In genomic region chr12:116697305-116698130, GRCh38 we compare ENCODE assay signal across 9 cellular contexts. TPM values are rescaled to one million over a fixed set of nuclear protein-coding genes. Genes with fewer than 3 reads are reported as not detected.
DNase-seq lines count a peak whose midpoint lies in the region; ATAC-seq, FAIRE-seq and TF ChIP-seq lines count a peak whose summit lies in the region.
"Had no signal": no experiment of that assay in that cellular context is flagged by ENCODE, and none has a peak within 500 bp of the region (broad histone marks: within the 10 kb centered on the region; RNA-seq: fewer than 3 reads in every experiment).

No MANE protein-coding gene starts in this region.

- H4K5ac ChIP-seq in H1 (ENCODE audit: insufficient read length, low read depth, low read length): no peak overlapping the region

- H3K18ac ChIP-seq in H1 (ENCODE audit: extremely low read depth, low read length): no peak overlapping the region

- TF ChIP-seq RAD21 in H1 (IDR thresholded peaks at IDR 0.05 in 1 of 2, conservative IDR thresholded peaks at IDR 0.05 in 1 of 2; ENCODE audit: low read depth in 2 of 2, low read length in 2 of 2): peak; percentile 80 to 89

- no peak overlapping the region for H4K8ac ChIP-seq in H1 (ENCODE audit: extremely low read depth, insufficient read depth, low read length)

- no peaks in the 10 kb centered on the region for H4K20me1 ChIP-seq in H1 (replicated peaks in 1 of 2; ENCODE audit: control insufficient read depth in 1 of 2, insufficient read depth in 2 of 2, low read length in 2 of 2)
- no peaks in the 10 kb centered on the region for H4K20me1 ChIP-seq in smooth muscle cell (ENCODE audit: low read depth)

- H3K27ac ChIP-seq in right atrium auricular region (no peak overlapping the region), H1 (ENCODE audit: low read depth, low read length) (no peak overlapping the region), smooth muscle cell (ENCODE audit: low read depth) (no peak overlapping the region), transverse colon (peak overlapping the region in 1 of 4 donors; percentile 30)

- H3K79me1 ChIP-seq in H1 (ENCODE audit: low read depth, low read length): no peaks in the 10 kb centered on the region

- POLR2A ChIA-PET in H1 (lab: Charles Lee; ENCODE audit: partially characterized antibody): interaction anchor here (0.7 to 1.3 kb wide), 2 partner anchors 127 to 137 kb away, joined by 3 read pairs; no protein-coding TSS in a partner anchor

- H2BK15ac ChIP-seq in H1 (ENCODE audit: low read length): no peak overlapping the region

- TF ChIP-seq CTCF in right atrium auricular region (IDR thresholded peaks at IDR 0.05) (peak in 1 of 2 donors; percentile 39), H1 (IDR thresholded peaks at IDR 0.05; ENCODE audit: control extremely low read depth in 1 of 3, insufficient read depth in 1 of 3, low read depth in 1 of 3, low read length in 3 of 3) (peak; percentile 67 to 80 (median 73)), smooth muscle cell (IDR thresholded peaks at IDR 0.05; ENCODE audit: borderline replicate concordance, insufficient read depth, poor library complexity, severe bottlenecking) (peak; percentile 26), transverse colon (IDR thresholded peaks at IDR 0.05) (no peak)

- H2BK12ac ChIP-seq in H1 (ENCODE audit: low read depth, low read length): no peak overlapping the region

- H3K56ac ChIP-seq in H1 (replicated peaks; ENCODE audit: insufficient read length, low read depth, low read length): no peak overlapping the region

- intact Hi-C loops in Right ventricle myocardium superior (cut with DNase I): loop anchor here (10.0 kb wide), 1 partner anchor 703 kb away; no protein-coding TSS in a partner anchor
- intact Hi-C loops in transverse colon (cut with DNase I; ENCODE audit: low total_unique reads): loop anchor here (5.0 kb wide), 1 partner anchor 390 kb away; no protein-coding TSS in a partner anchor

- WGBS in H1 (ENCODE audit: extremely low coverage in 1 of 2, insufficient coverage in 1 of 2, insufficient read length in 1 of 2, insufficient replicate concordance in 2 of 2, low coverage in 1 of 2, low lambda C conversion rate in 2 of 2, missing lambda C conversion rate in 1 of 2), 2 experiments: 82% methylated on average over 17 of the region's 18 CpGs; no CpG with 5 or more reads in 1 of the 2 experiments
- WGBS in smooth muscle cell (ENCODE audit: low lambda C conversion rate): 47% methylated on average over 18 of the region's 18 CpGs
- WGBS in transverse colon (ENCODE audit: low coverage in 1 of 2), 2 donors: 61 to 100% methylated on average over 1 to 18 of the region's 18 CpGs

- H3K4me3 ChIP-seq in right atrium auricular region (no peak overlapping the region), H1 (ENCODE audit: extremely low read depth in 1 of 4, insufficient read depth in 2 of 4, low read depth in 3 of 4, low read length in 4 of 4) (no peak overlapping the region), smooth muscle cell (no peak overlapping the region), transverse colon (no peak overlapping the region)

- H2AFZ ChIP-seq in H1 (ENCODE audit: low read length) (no peak overlapping the region), smooth muscle cell (ENCODE audit: low read depth) (no peak overlapping the region)

- ATAC-seq in Right ventricle myocardium superior (ENCODE audit: poor library complexity) (peak; percentile 76), GM21717 (IDR thresholded peaks at IDR 0.05; ENCODE audit: unreplicated experiment) (no peak), esophagus mucosa (no peak)

- H4K91ac ChIP-seq in H1 (replicated peaks; ENCODE audit: insufficient read length, low read length): no peak overlapping the region

- H3F3A ChIP-seq in smooth muscle cell (ENCODE audit: low read depth): peaks cover 10% of the 10 kb centered on the region

- H3K4me2 ChIP-seq in H1 (ENCODE audit: insufficient read depth in 1 of 2, low read depth in 2 of 2, low read length in 2 of 2) (no peak overlapping the region), smooth muscle cell (no peak overlapping the region)

- no peak for TF ChIP-seq POLR2A in H1 (IDR thresholded peaks at IDR 0.05; ENCODE audit: control extremely low read depth in 1 of 2, low read depth in 2 of 2, low read length in 2 of 2)
- no peak for TF ChIP-seq POLR2A in transverse colon (IDR thresholded peaks at IDR 0.05)

- H3K4me1 ChIP-seq in right atrium auricular region: peaks cover 0 to 33% of the 10 kb centered on the region in 2 donors
- peaks cover 0 to 10% (median 4%) of the 10 kb centered on the region in 4 experiments; a peak in 5 of 7 replicates for H3K4me1 ChIP-seq in H1 (replicated peaks in 1 of 4; ENCODE audit: control insufficient read depth in 3 of 4, insufficient read depth in 4 of 4, low read length in 3 of 4)
- H3K4me1 ChIP-seq in smooth muscle cell (ENCODE audit: low read depth): no peaks in the 10 kb centered on the region
- H3K4me1 ChIP-seq in transverse colon: peaks cover 0 to 29% (median 22%) of the 10 kb centered on the region in 4 donors

- H2BK5ac ChIP-seq in H1 (ENCODE audit: low read depth, low read length): no peak overlapping the region

- H3K9me3 ChIP-seq in right atrium auricular region (no peaks in the 10 kb centered on the region), H1 (ENCODE audit: insufficient read depth in 2 of 2, low read depth in 1 of 2, low read length in 1 of 2) (no peaks in the 10 kb centered on the region), smooth muscle cell (replicated peaks; ENCODE audit: low read depth) (no peaks in the 10 kb centered on the region), transverse colon (no peaks in the 10 kb centered on the region)

- H3K23me2 ChIP-seq in H1 (ENCODE audit: low read depth, low read length): 0 out of 2 replicates have a peak, but pooled peaks cover 5% of the 10 kb centered on the region

- FAIRE-seq in H1 (lab: Jason Lieb, UNC): no peak

- DNase-seq in Right ventricle myocardium superior: peak; percentile 54
- no peak for DNase-seq in right atrium auricular region (ENCODE audit: low spot score)
- peak; percentile 63 for DNase-seq in NCI-H774 (lab: John Stamatoyannopoulos, UW)
- no peak for DNase-seq in H1 (ENCODE audit: low read depth in 1 of 2, low spot score in 2 of 2)
- no peak for DNase-seq in smooth muscle cell (lab: John Stamatoyannopoulos, UW; ENCODE audit: unreplicated experiment)
- DNase-seq in transverse colon: no peak
- DNase-seq: naive B cell had no signal

- H3K36me3 ChIP-seq in right atrium auricular region: no peaks in the 10 kb centered on the region
- no peaks in the 10 kb centered on the region for H3K36me3 ChIP-seq in H1 (ENCODE audit: control insufficient read depth in 2 of 4, insufficient read depth in 4 of 4, low read length in 3 of 4)
- no peaks in the 10 kb centered on the region for H3K36me3 ChIP-seq in smooth muscle cell (ENCODE audit: low read depth)
- H3K36me3 ChIP-seq in transverse colon: no peaks in the 10 kb centered on the region

- no peaks in the 10 kb centered on the region for H3K79me2 ChIP-seq in H1 (ENCODE audit: control insufficient read depth in 1 of 2, insufficient read depth in 2 of 2, low read length in 2 of 2)
- no peaks in the 10 kb centered on the region for H3K79me2 ChIP-seq in smooth muscle cell (ENCODE audit: low read depth)

- no peak overlapping the region for H2BK120ac ChIP-seq in H1 (replicated peaks; ENCODE audit: low read depth, low read length)

- CTCF ChIA-PET in H1 (lab: Charles Lee; ENCODE audit: partially characterized antibody): interaction anchor here (0.5 to 3.0 kb wide), 21 partner anchors 10 to 751 kb away, joined by 3 to 19 read pairs (median 3); no protein-coding TSS in a partner anchor

- H2AK5ac ChIP-seq in H1 (ENCODE audit: low read depth, low read length): no peak overlapping the region

- no peak overlapping the region for H3K9ac ChIP-seq in H1 (replicated peaks in 1 of 4; ENCODE audit: extremely low read depth in 1 of 4, low read depth in 3 of 4, low read length in 3 of 4)
- H3K9ac ChIP-seq in smooth muscle cell (ENCODE audit: low read depth): no peak overlapping the region

- in situ Hi-C loops in transverse colon (cut with MboI; ENCODE audit: low pct_ligation_motif_present in 1 of 4, low pct_unique_long_range_greater_than_20kb in 1 of 4, low sequenced_read_pairs in 3 of 4): no loop called here

- TF ChIP-seq EP300 in H1 (IDR thresholded peaks at IDR 0.05; ENCODE audit: borderline replicate concordance in 1 of 2, low read depth in 2 of 2, low read length in 2 of 2) (no peak), transverse colon (IDR thresholded peaks at IDR 0.05; ENCODE audit: low read depth) (no peak)

- H3K14ac ChIP-seq in H1 (ENCODE audit: insufficient read length): no peak overlapping the region

- no peak overlapping the region; the same call in 1 of the 2 replicates for H2BK20ac ChIP-seq in H1 (ENCODE audit: low read length)

- H3K23ac ChIP-seq in H1 (ENCODE audit: insufficient read length): no peak overlapping the region

- H3K27me3 ChIP-seq in right atrium auricular region: peaks cover 0 to 2% of the 10 kb centered on the region in 2 donors
- peaks cover 0 to 10% (median 6%) of the 10 kb centered on the region in 4 experiments; a peak in 6 of 7 replicates for H3K27me3 ChIP-seq in H1 (replicated peaks in 1 of 4; ENCODE audit: control insufficient read depth in 3 of 4, extremely low read depth in 1 of 4, insufficient read depth in 3 of 4, low read length in 3 of 4)
- peaks cover 21% of the 10 kb centered on the region for H3K27me3 ChIP-seq in smooth muscle cell (ENCODE audit: low read depth)
- peaks cover 20% of the 10 kb centered on the region for H3K27me3 ChIP-seq in transverse colon

- H3K4ac ChIP-seq in H1 (replicated peaks; ENCODE audit: insufficient read length, low read depth, low read length): no peak overlapping the region

RNA-seq across cellular contexts. Expression of gene SPRING1, which starts 40.4 kb away (rescaled TPM):
- total RNA-seq in Right ventricle myocardium superior (8.0 TPM), right atrium auricular region (10 to 100 TPM in 1 of 2 donors, 1 to 10 TPM in 1; 9.4 to 12.0 TPM), smooth muscle cell (25.8 and 28.5 TPM in 2 replicates), transverse colon (10 to 100 TPM; 22.3 to 40.3 (median 35.1) TPM), esophagus mucosa (22.7 TPM)
- total RNA-seq in H1 (2021; fragmentation: NEBNext Ultra II Directional; extraction: Animal tissue kit (Norgen Biotek cat#: 25700)): 46.5 and 50.2 TPM in 2 replicates
- polyA plus RNA-seq in H1 (2011; rRNA removed) (14.3 and 17.2 TPM in 2 replicates), smooth muscle cell (19.0 and 21.3 TPM in 2 replicates)
- 18.3 TPM for polyA plus RNA-seq in H1 (2011; cell fraction: cytosol; rRNA removed)
- 14.6 TPM for polyA plus RNA-seq in H1 (2011; cell fraction: nucleus; rRNA removed)
- polyA plus RNA-seq in H1 (2012, experiment 1 of 2): 18.5 to 23.3 TPM (median 20.4 TPM) in 4 replicates
- 8.8 TPM for polyA plus RNA-seq in H1 (2012, experiment 2 of 2)
- polyA plus RNA-seq in H1 (2013, experiment 1 of 2): 16.6 TPM
- polyA plus RNA-seq in H1 (2013, experiment 2 of 2): 19.0 TPM
- polyA minus RNA-seq in H1 (2011; rRNA and poly(A)+ RNA removed): 25.6 and 31.6 TPM in 2 replicates
- polyA minus RNA-seq in H1 (2011; cell fraction: cytosol; rRNA and poly(A)+ RNA removed): 25.5 TPM
- polyA minus RNA-seq in H1 (2011; cell fraction: nucleus; rRNA and poly(A)+ RNA removed): 11.8 TPM

RNA-seq across cellular contexts. Expression of gene RNFT2, which starts 40.6 kb away (rescaled TPM):
- 0.62 TPM for total RNA-seq in Right ventricle myocardium superior
- total RNA-seq in right atrium auricular region: 1 to 10 TPM in 1 of 2 donors, under 1 TPM in 1; 0.89 to 1.1 TPM
- total RNA-seq in H1 (2021; fragmentation: NEBNext Ultra II Directional; extraction: Animal tissue kit (Norgen Biotek cat#: 25700)): 32.0 and 33.1 TPM in 2 replicates
- 12.7 and 14.2 TPM in 2 replicates for polyA plus RNA-seq in H1 (2011; rRNA removed)
- polyA plus RNA-seq in H1 (2011; cell fraction: cytosol; rRNA removed): 11.8 TPM
- polyA plus RNA-seq in H1 (2011; cell fraction: nucleus; rRNA removed): 19.3 TPM
- polyA plus RNA-seq in H1 (2012, experiment 1 of 2): 12.0 to 17.0 TPM (median 16.3 TPM) in 4 replicates
- 9.3 TPM for polyA plus RNA-seq in H1 (2012, experiment 2 of 2)
- polyA plus RNA-seq in H1 (2013, experiment 1 of 2): 20.4 TPM
- 23.9 TPM for polyA plus RNA-seq in H1 (2013, experiment 2 of 2)
- 43.1 and 51.7 TPM in 2 replicates for polyA minus RNA-seq in H1 (2011; rRNA and poly(A)+ RNA removed)
- polyA minus RNA-seq in H1 (2011; cell fraction: cytosol; rRNA and poly(A)+ RNA removed): 20.1 TPM
- 31.8 TPM for polyA minus RNA-seq in H1 (2011; cell fraction: nucleus; rRNA and poly(A)+ RNA removed)
- 1.4 and 2.0 TPM in 2 replicates for total RNA-seq in smooth muscle cell
- 2.1 and 2.4 TPM in 2 replicates for polyA plus RNA-seq in smooth muscle cell
- total RNA-seq in transverse colon: 1 to 10 TPM in 1 of 4 donors, under 1 TPM in 2, not detected in 1; 0.20 to 1.1 (median 0.68) TPM
- 1.1 TPM for total RNA-seq in esophagus mucosa

Comparison
In these comparisons a context has a peak if more than half of its experiments do, and no peak if none do; other contexts are left out.
1. DNase-seq: peak in Right ventricle myocardium superior (single experiment) and NCI-H774 (single experiment); none in right atrium auricular region (single experiment), H1 (0 of 2), smooth muscle cell (single experiment) and transverse colon (single experiment).
2. CTCF ChIP-seq: peak in H1 (3 of 3) and smooth muscle cell (single experiment); none in transverse colon (0 of 5).
3. RNA of gene RNFT2, which starts 40.6 kb away (total RNA-seq): 32.0 to 33.1 TPM in H1; 1.4 to 2.0 TPM in smooth muscle cell, 0.89 to 1.1 TPM in right atrium auricular region, 1.1 TPM in esophagus mucosa (single experiment), 0.20 to 1.1 TPM in transverse colon and 0.62 TPM in Right ventricle myocardium superior (single experiment); every median in the first group is over 10 times any median in the second.